Comparison of ENCODE assay signal across 8 cellular contexts in genomic region chr19:16562608-16563025, GRCh38.
"Had no signal": no experiment of that assay in that cellular context is flagged by ENCODE, and none has a peak within 500 bp of the region (broad histone marks: within the 10 kb centered on the region; RNA-seq: fewer than 3 reads in every experiment).

No MANE protein-coding gene starts in this region.

- H3K4me2 ChIP-seq: GM23338 had no signal

- H3K4me1 Mint-ChIP-seq: GM23338, H9 had no signal

- FAIRE-seq: H1, H54, HTR-8/SVneo had no signal

- H3K4me3 Mint-ChIP-seq: GM23338, H9 had no signal

- H3K4me3 ChIP-seq: GM23338 had no signal

- H3K9me3 Mint-ChIP-seq: GM23338, H9 had no signal

- ATAC-seq: GM23338 had no signal

- H2AFZ ChIP-seq: GM23338 had no signal

- H3K27ac Mint-ChIP-seq: GM23338, H9 had no signal

- DNase-seq: H9, HCEC 1CT, IMR-90, KBM-7 had no signal
